In genomic region chr7:14570750-14571607, GRCh38 we compare ENCODE assay signal across 37 cellular contexts.
"Had no signal": no experiment of that assay in that cellular context is flagged by ENCODE, and none has a peak within 500 bp of the region (broad histone marks: within the 10 kb centered on the region; RNA-seq: fewer than 3 reads in every experiment).

No MANE protein-coding gene starts in this region.

- H3K9ac ChIP-seq: KMS-11 had no signal

- H3K36me3 ChIP-seq: cardiac muscle cell, WERI-Rb-1 had no signal

- H3K27me3 ChIP-seq: cardiac muscle cell had no signal

- H3K4me2 ChIP-seq: KMS-11 had no signal

- H3K27ac ChIP-seq: cardiac muscle cell, KMS-11, RWPE1, WERI-Rb-1 had no signal

- ATAC-seq: activated CD8-positive, alpha-beta memory T cell treated with anti-CD3 and anti-CD28 coated beads, Interleukin-2, amount 10 ng/mL, durations not matched to agents 7 days and 5 days; PC-3; Right ventricle myocardium inferior; SK-N-SH treated with all-trans-retinoic acid at 6 μM for 48 hours had no signal

- H3K4me3 ChIP-seq: cardiac muscle cell had no signal

- FAIRE-seq: RCC 7860 had no signal

- DNase-seq: activated CD4-positive, alpha-beta memory T cell treated with anti-CD3 and anti-CD28 coated beads, Interleukin-2, amount 10 ng/mL, durations not matched to agents 7 days and 5 days; activated CD4-positive, alpha-beta T cell treated with anti-CD3 and anti-CD28 coated beads for 1 hour; activated CD4-positive, alpha-beta T cell treated with anti-CD3 and anti-CD28 coated beads for 48 hours; activated CD4-positive, CD25-positive, alpha-beta regulatory T cell; activated CD8-positive, alpha-beta memory T cell treated with anti-CD3 and anti-CD28 coated beads for 24 hours; activated CD8-positive, alpha-beta memory T cell treated with anti-CD3 and anti-CD28 coated beads, Interleukin-2, amount 10 ng/mL, durations not matched to agents 7 days and 5 days; activated CD8-positive, alpha-beta memory T cell treated with anti-CD3 and anti-CD28 coated beads, Interleukin-2, amount 50 U/mL, for 48 hours; activated effector memory CD4-positive, alpha-beta T cell treated with anti-CD3 and anti-CD28 coated beads, Interleukin-2, amount 50 U/mL, for 16 hours; activated naive CD4-positive, alpha-beta T cell; activated naive CD4-positive, alpha-beta T cell treated with anti-CD3 and anti-CD28 coated beads, Interleukin-2, amount 50 U/mL, for 16 hours; activated naive CD8-positive, alpha-beta T cell treated with anti-CD3 and anti-CD28 coated beads for 36 hours; activated T-cell treated with anti-CD3 and anti-CD28 coated beads, Interleukin-2, amount 50 U/mL, for 48 hours; amniotic stem cell; aorta; MM.1S; MV-4-11; NCI-H1092; NCI-H1436 treated with DMSO at 0.1 percent for 48 hours; NCI-H1694 treated with DMSO at 0.1 percent for 48 hours; NCI-H2029; NCI-H345; NCI-H510A; NCI-H526; NCI-H748 treated with DMSO at 0.1 percent for 48 hours; NK-92 treated with Interleukin-12 subunit alpha and Interleukin-12 subunit beta, amount 100 ng/mL, for 24 hours; PC-3; SIG-M5; T-helper 1 cell; T-helper 2 cell; T-helper 9 cell; WERI-Rb-1 had no signal
